Comparison of ENCODE assay signal across 27 cellular contexts in the genomic region with DNA sequence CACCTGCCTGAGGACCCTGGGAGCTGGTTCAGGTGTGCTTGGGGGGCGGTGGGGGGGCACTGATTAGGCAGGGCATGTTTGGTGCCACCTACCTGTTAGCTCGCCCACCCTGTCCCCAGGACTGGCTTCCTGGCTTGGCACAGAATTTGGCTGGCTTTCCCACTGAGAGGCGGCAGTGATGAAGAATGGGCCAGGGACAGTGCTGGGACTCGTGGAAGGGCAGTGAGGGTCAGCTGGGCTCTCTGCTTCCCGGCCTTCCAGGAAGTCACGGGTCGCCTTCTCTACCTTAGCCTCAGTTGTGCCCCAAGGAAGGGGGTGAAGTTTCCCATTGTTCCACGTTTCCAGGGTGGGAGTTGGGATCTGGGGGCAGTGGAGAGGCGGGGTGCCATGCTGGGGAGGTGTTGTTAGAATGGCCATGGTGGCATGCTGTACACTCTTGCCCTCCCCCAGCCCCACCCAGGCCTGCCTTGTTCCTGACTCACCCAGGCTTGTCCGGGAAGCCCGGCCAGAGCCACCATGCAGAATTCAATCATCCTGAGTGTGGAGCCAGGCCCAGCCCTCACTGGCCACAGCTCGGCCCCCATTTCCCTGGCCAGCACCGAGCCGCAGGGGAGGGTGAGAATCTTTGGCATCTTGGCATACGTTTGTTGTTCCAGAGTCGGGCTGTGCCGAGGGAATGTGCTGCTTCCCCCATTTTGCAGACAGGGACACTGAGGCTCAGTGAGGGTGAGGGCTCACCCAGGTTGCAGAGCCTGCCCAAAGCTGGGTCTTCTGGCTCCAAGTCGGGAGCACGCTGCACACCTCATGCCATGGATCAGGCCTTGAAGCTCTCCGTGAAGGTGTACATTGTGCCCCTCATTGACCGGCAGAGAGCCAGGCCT. TPM values are rescaled to one million over a fixed set of nuclear protein-coding genes. Genes with fewer than 3 reads are reported as not detected.
DNase-seq lines count a peak whose midpoint lies in the region; ATAC-seq, FAIRE-seq and TF ChIP-seq lines count a peak whose summit lies in the region.
"Had no signal": no experiment of that assay in that cellular context is flagged by ENCODE, and none has a peak within 500 bp of the region (broad histone marks: within the 10 kb centered on the region; RNA-seq: fewer than 3 reads in every experiment).

No MANE protein-coding gene starts in this region.

- CTCF ChIA-PET in MCF 10A (lab: Yijun Ruan, JAX), result interaction anchor here (1.0 kb wide), 1 partner anchor 49 kb away, joined by 3 read pairs; no protein-coding TSS in a partner anchor
- CTCF ChIA-PET in mammary epithelial cell (lab: Charles Lee; ENCODE audit: low non-redundant PET), result no interaction called here

- BruUV-seq in MCF 10A (replicated peaks; lab: Mats Ljungman, UMichigan) (no TSS peak), mammary epithelial cell (replicated peaks; lab: Mats Ljungman, UMichigan) (no TSS peak)

- H3K36me3 ChIP-seq in mammary epithelial cell (ENCODE audit: insufficient read depth, low read length) (no peaks in the 10 kb centered on the region), kidney (ENCODE audit: control insufficient read depth in 1 of 2, insufficient read depth in 2 of 2, low read length in 2 of 2) (no peaks in the 10 kb centered on the region), uterus (no peaks in the 10 kb centered on the region)
- H3K36me3 ChIP-seq: esophagus muscularis mucosa, sigmoid colon had no signal

- H3K27me3 ChIP-seq in mammary epithelial cell (ENCODE audit: insufficient read depth, low read length) (no peaks in the 10 kb centered on the region), uterus (no peaks in the 10 kb centered on the region)
- H3K27me3 ChIP-seq: sigmoid colon had no signal

- H3K4me1 ChIP-seq in mammary epithelial cell (ENCODE audit: insufficient read depth, low read length) (no peaks in the 10 kb centered on the region), kidney (ENCODE audit: control insufficient read depth in 1 of 2, insufficient read depth in 1 of 2, low read depth in 1 of 2, low read length in 2 of 2) (no peaks in the 10 kb centered on the region), uterus (no peaks in the 10 kb centered on the region)
- H3K4me1 ChIP-seq: esophagus muscularis mucosa, sigmoid colon had no signal

- POLR2A ChIA-PET in MCF 10A (lab: Yijun Ruan, JAX), result no interaction called here

- no peak overlapping the region for H2AFZ ChIP-seq in mammary epithelial cell (ENCODE audit: low read depth, low read length)

- ATAC-seq in HG02678 (IDR thresholded peaks at IDR 0.05; ENCODE audit: unreplicated experiment), result no peak
- ATAC-seq: naive thymus-derived CD4-positive, alpha-beta T cell; T-helper 17 cell had no signal

- H3K27ac Mint-ChIP-seq in MCF 10A (ENCODE audit: low read depth, unreplicated experiment), result no peak overlapping the region
- H3K27ac Mint-ChIP-seq: naive thymus-derived CD4-positive, alpha-beta T cell; stimulated activated naive CD8-positive, alpha-beta T cell treated with anti-CD3 and anti-CD28 coated beads, Interleukin-15, Interleukin-2, amounts not matched to agents 100 ng/mL and 50 ng/mL, for 24 hours; T-helper 17 cell; type B pancreatic cell had no signal

- H3K9me3 ChIP-seq in mammary epithelial cell (replicated peaks; ENCODE audit: insufficient read depth, low read length) (no peaks in the 10 kb centered on the region), kidney (ENCODE audit: control insufficient read depth in 1 of 2, low read length in 2 of 2) (no peaks in the 10 kb centered on the region), uterus (no peaks in the 10 kb centered on the region)
- H3K9me3 ChIP-seq: esophagus muscularis mucosa, sigmoid colon had no signal

- H3K27me3 Mint-ChIP-seq in MCF 10A (ENCODE audit: insufficient read depth, unreplicated experiment), result no peaks in the 10 kb centered on the region
- H3K27me3 Mint-ChIP-seq: type B pancreatic cell had no signal

- no peak for TF ChIP-seq POLR2A in uterus (IDR thresholded peaks at IDR 0.05)

- DNase-seq in MCF 10A (ENCODE audit: unreplicated experiment), result peak; percentile 39
- no peak for DNase-seq in mammary epithelial cell
- DNase-seq in T1000 (lab: John Stamatoyannopoulos, UW), result peak; percentile 32
- peak; percentile 64 for DNase-seq in kidney
- DNase-seq in urothelium cell line (ENCODE audit: low spot score), result peak; percentile 44
- DNase-seq in uterus, result no peak
- DNase-seq in NCI-H2107 (lab: John Stamatoyannopoulos, UW), result no peak
- DNase-seq: activated CD4-positive, alpha-beta T cell treated with anti-CD3 and anti-CD28 coated beads, Interleukin-2, amount 50 U/mL, for 48 hours; activated T-cell treated with anti-CD3 and anti-CD28 coated beads for 4 hours; amygdala; cerebellar nuclear complex; DMS153; effector CD8-positive, alpha-beta T cell; naive thymus-derived CD4-positive, alpha-beta T cell; NCI-H1105 treated with DMSO at 0.1 percent for 48 hours; NCI-H526; sigmoid colon; stimulated activated CD4-positive, alpha-beta T cell treated with anti-CD3 and anti-CD28 coated beads, Interleukin-1b, Interleukin-23, amount 100 ng/mL, for 48 hours; T-helper 17 cell had no signal

- TF ChIP-seq CTCF in MCF 10A (IDR thresholded peaks at IDR 0.05; ENCODE audit: unreplicated experiment), result no peak
- TF ChIP-seq CTCF in mammary epithelial cell (conservative IDR thresholded peaks at IDR 0.05 in 1 of 2, IDR thresholded peaks at IDR 0.05 in 1 of 2; ENCODE audit: extremely low read depth in 1 of 2, insufficient read depth in 1 of 2, low read depth in 1 of 2, low read length in 2 of 2), result no peak
- TF ChIP-seq CTCF in kidney (IDR thresholded peaks at IDR 0.05; ENCODE audit: borderline replicate concordance, extremely low read depth, insufficient read depth), result no peak
- no peak for TF ChIP-seq CTCF in uterus (IDR thresholded peaks at IDR 0.05)

- peaks cover 7% of the 10 kb centered on the region for H3K4me1 Mint-ChIP-seq in MCF 10A (ENCODE audit: insufficient read depth, unreplicated experiment)

- H4K20me1 ChIP-seq in mammary epithelial cell (ENCODE audit: insufficient read depth, low read length), result no peaks in the 10 kb centered on the region

- FAIRE-seq in kidney (lab: Jason Lieb, UNC) (no peak), urothelium cell line (lab: Jason Lieb, UNC) (no peak)

- H3K4me2 ChIP-seq in mammary epithelial cell (ENCODE audit: insufficient read depth, low read depth, low read length), result no peak overlapping the region

- H3K4me3 ChIP-seq in mammary epithelial cell (replicated peaks in 1 of 3; ENCODE audit: insufficient read depth in 1 of 3, low read depth in 2 of 3, low read length in 3 of 3) (no peak overlapping the region), kidney (ENCODE audit: low read length in 2 of 2) (no peak overlapping the region), uterus (no peak overlapping the region)
- H3K4me3 ChIP-seq: esophagus muscularis mucosa, sigmoid colon had no signal

- in situ Hi-C loops in mammary epithelial cell (cut with MboI; ENCODE audit: low sequenced_read_pairs in 2 of 2), result no loop called here

- no peaks in the 10 kb centered on the region for H3K79me2 ChIP-seq in mammary epithelial cell (ENCODE audit: insufficient read depth, low read length)

- intact Hi-C loops in MCF 10A (cut with micrococcal nuclease) (no loop called here), mammary epithelial cell (cut with micrococcal nuclease) (no loop called here), kidney (cut with DNase I) (no loop called here), uterus (cut with DNase I; ENCODE audit: low total_unique reads) (no loop called here)

- WGBS in mammary epithelial cell (ENCODE audit: low coverage, missing lambda C conversion rate), result 79% methylated on average over 18 of the region's 21 CpGs

- no peaks in the 10 kb centered on the region for H3K36me3 Mint-ChIP-seq in MCF 10A (ENCODE audit: insufficient read depth, unreplicated experiment)
- H3K36me3 Mint-ChIP-seq: naive thymus-derived CD4-positive, alpha-beta T cell; type B pancreatic cell had no signal

- H3K4me3 Mint-ChIP-seq in MCF 10A (ENCODE audit: unreplicated experiment), result no peak overlapping the region
- H3K4me3 Mint-ChIP-seq: naive thymus-derived CD4-positive, alpha-beta T cell; stimulated activated naive CD8-positive, alpha-beta T cell treated with anti-CD3 and anti-CD28 coated beads, Interleukin-15, Interleukin-2, amounts not matched to agents 100 ng/mL and 50 ng/mL, for 24 hours; T-helper 17 cell; type B pancreatic cell had no signal

- H3K27ac ChIP-seq in mammary epithelial cell (ENCODE audit: insufficient read depth, low read depth, low read length) (no peak overlapping the region), kidney (ENCODE audit: low read depth in 2 of 2, low read length in 2 of 2) (no peak overlapping the region), uterus (no peak overlapping the region)
- H3K27ac ChIP-seq: 22Rv1, C4-2B, esophagus muscularis mucosa, sigmoid colon had no signal

- H3K9ac ChIP-seq in mammary epithelial cell (ENCODE audit: insufficient read depth, low read length) (no peak overlapping the region), kidney (ENCODE audit: low read length in 2 of 2) (no peak overlapping the region)

- dilution Hi-C loops in mammary epithelial cell (cut with HindIII; ENCODE audit: low sequenced_read_pairs), result no loop called here

- H3K9me3 Mint-ChIP-seq in MCF 10A (ENCODE audit: unreplicated experiment), result no peaks in the 10 kb centered on the region
- H3K9me3 Mint-ChIP-seq: naive thymus-derived CD4-positive, alpha-beta T cell; stimulated activated naive CD8-positive, alpha-beta T cell treated with anti-CD3 and anti-CD28 coated beads, Interleukin-15, Interleukin-2, amounts not matched to agents 100 ng/mL and 50 ng/mL, for 24 hours; type B pancreatic cell had no signal

RNA-seq across cellular contexts. Expression of gene GPR78, which starts 21.9 kb away (rescaled TPM):
- not detected in 2 replicates for total RNA-seq in MCF 10A (2022)
- total RNA-seq in mammary epithelial cell, result not detected
- not detected for polyA plus RNA-seq in mammary epithelial cell
- not detected for polyA minus RNA-seq in mammary epithelial cell
- not detected for total RNA-seq in kidney
- polyA plus RNA-seq in kidney (ENCODE audit: insufficient read depth, low read depth, low replicate concordance), result not detected
- 1 to 10 TPM in 1 of 4 donors, under 1 TPM in 1, not detected in 2; 0.43 to 2.1 TPM for total RNA-seq in uterus
- total RNA-seq: esophagus muscularis mucosa; HT-29; lower leg skin; naive thymus-derived CD4-positive, alpha-beta T cell; T-helper 17 cell had no signal
- polyA plus RNA-seq: naive thymus-derived CD4-positive, alpha-beta T cell had no signal

RNA-seq across cellular contexts. Expression of gene CPZ, which starts 34.2 kb away (rescaled TPM):
- total RNA-seq in MCF 10A (2022) (not detected in 2 replicates), mammary epithelial cell (not detected), kidney (2.6 TPM), uterus (10 to 100 TPM in 1 of 4 donors, 1 to 10 TPM in 2, under 1 TPM in 1; 0.29 to 45.8 (median 5.4) TPM)
- polyA plus RNA-seq in mammary epithelial cell (not detected), kidney (ENCODE audit: insufficient read depth, low read depth, low replicate concordance) (1.2 TPM)
- not detected for polyA minus RNA-seq in mammary epithelial cell
- total RNA-seq: HT-29; naive thymus-derived CD4-positive, alpha-beta T cell; T-helper 17 cell had no signal
- polyA plus RNA-seq: naive thymus-derived CD4-positive, alpha-beta T cell had no signal

Comparison
In these comparisons a context has a peak if more than half of its experiments do, and no peak if none do; other contexts are left out.
1. DNase-seq: peak in MCF 10A (single experiment), T1000 (single experiment), kidney (single experiment) and urothelium cell line (single experiment); none in mammary epithelial cell (single experiment), uterus (0 of 2) and NCI-H2107 (single experiment).